8 cellular contexts compared by ENCODE assay signal in the genomic region with DNA sequence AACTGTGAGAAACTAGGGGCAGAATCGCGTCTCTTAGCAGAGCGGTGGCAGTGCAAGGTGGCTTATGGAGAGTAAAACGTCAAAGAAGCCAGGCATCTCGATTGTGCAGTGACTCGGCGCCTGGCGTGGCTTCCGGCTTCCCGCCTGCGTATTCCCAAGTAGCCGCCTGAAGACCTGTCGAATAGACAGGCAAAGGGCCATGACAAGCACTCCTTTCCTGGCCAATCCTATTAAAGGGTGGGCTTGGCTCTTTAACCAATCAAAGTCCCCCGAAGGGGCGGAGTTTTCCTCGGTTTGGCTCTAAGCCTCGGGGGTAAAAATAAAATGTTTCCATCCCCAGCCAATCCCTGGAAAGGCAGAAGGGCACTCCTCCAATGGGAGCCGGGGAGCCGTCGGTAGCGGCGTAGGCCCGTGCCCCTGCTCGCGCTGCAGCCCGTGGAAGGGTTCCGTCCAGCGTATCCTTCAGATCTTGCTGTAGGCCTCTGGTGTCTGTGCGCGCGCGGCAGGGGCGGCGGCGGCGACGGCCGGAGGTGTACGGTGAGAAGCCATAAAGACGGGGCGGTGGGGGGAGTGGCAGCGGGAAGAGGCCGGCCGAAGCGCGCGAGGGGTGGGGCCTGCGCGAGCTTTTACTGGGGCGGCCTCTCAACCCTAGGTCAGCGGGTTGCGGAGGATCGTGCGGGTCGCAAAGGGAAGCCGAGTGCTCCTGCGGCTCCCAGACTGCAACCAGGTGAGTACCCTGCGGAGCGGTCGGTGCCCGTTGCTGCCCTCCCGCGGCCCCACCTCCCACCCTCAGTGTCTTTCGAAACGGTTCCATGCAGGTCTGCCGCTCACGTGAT.
DNase-seq lines count a peak whose midpoint lies in the region; FAIRE-seq and TF ChIP-seq lines count a peak whose summit lies in the region.

A gene with protein sequence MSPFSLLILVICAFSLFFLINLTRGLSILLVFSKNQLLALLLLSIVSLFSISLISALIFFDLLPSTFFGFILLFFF (plus strand): TSS at position 395 of the 836 bp plus-strand sequence. CDS start 30,131 bp downstream, outside the sequence.

- peaks cover 18% of the 10 kb centered on the region for H3K79me2 ChIP-seq in Loucy (ENCODE audit: insufficient read depth, low read length)

- no peaks in the 10 kb centered on the region for H3K9me3 Mint-ChIP-seq in nephron

- peaks cover 13% of the 10 kb centered on the region for H3K4me1 ChIP-seq in Loucy (ENCODE audit: insufficient read depth, low read length, poor library complexity, severe bottlenecking)
- H3K4me1 ChIP-seq in stomach smooth muscle (ENCODE audit: control insufficient read depth, insufficient read depth, low read length), result peaks cover 11% of the 10 kb centered on the region

- H4K20me1 ChIP-seq in Loucy (ENCODE audit: insufficient read depth, low read length, poor library complexity, severe bottlenecking), result peaks cover 3% of the 10 kb centered on the region

- H3K27me3 ChIP-seq in Loucy (ENCODE audit: insufficient read depth, low read length, poor library complexity, severe bottlenecking) (no peaks in the 10 kb centered on the region), stomach smooth muscle (ENCODE audit: control insufficient read depth in 1 of 2, insufficient read depth in 2 of 2, low read length in 2 of 2) (no peaks in the 10 kb centered on the region)

- peak; percentile 35; the same call in 1 of the 2 replicates for TF ChIP-seq POLR2A in H54 (IDR thresholded peaks at IDR 0.05; ENCODE audit: low read depth, low read length)

- FAIRE-seq in H54 (lab: Jason Lieb, UNC), result no peak

- H3K9me3 ChIP-seq in Loucy (ENCODE audit: insufficient read depth, low read depth, low read length) (no peaks in the 10 kb centered on the region), stomach smooth muscle (ENCODE audit: control insufficient read depth in 2 of 2, low read length in 2 of 2) (no peaks in the 10 kb centered on the region)

- H3K27me3 Mint-ChIP-seq in nephron (ENCODE audit: low read depth), result no peaks in the 10 kb centered on the region

- H2AFZ ChIP-seq in Loucy (ENCODE audit: low read length), result peak within 1 kb of the TSS; percentile 97

- peaks cover 18% of the 10 kb centered on the region for H3K4me1 Mint-ChIP-seq in nephron

- H3K4me3 ChIP-seq in Loucy (ENCODE audit: low read length, poor library complexity, severe bottlenecking) (peak within 1 kb of the TSS; percentile 96), stomach smooth muscle (ENCODE audit: low read length in 2 of 2) (peak within 1 kb of the TSS; percentile 78 to 85)

- H3K27ac ChIP-seq in stomach smooth muscle (ENCODE audit: low read length), result peak within 1 kb of the TSS; percentile 88

- H3K27ac Mint-ChIP-seq in nephron, result peak within 1 kb of the TSS; percentile 78 to 88 (median 87)

- no peaks in the 10 kb centered on the region for H3K36me3 ChIP-seq in Loucy (ENCODE audit: insufficient read depth, low read length)
- no peaks in the 10 kb centered on the region for H3K36me3 ChIP-seq in stomach smooth muscle (ENCODE audit: control insufficient read depth in 2 of 2, insufficient read depth in 2 of 2, low read length in 2 of 2)

- no peak for TF ChIP-seq CTCF in Loucy (conservative IDR thresholded peaks at IDR 0.05; ENCODE audit: low read length)
- TF ChIP-seq CTCF in nephron (IDR thresholded peaks at IDR 0.05; ENCODE audit: unreplicated experiment in 3 of 3), result no peak

- peak within 1 kb of the TSS; percentile 98 for H3K4me2 ChIP-seq in Loucy (ENCODE audit: low read depth, low read length, poor library complexity, severe bottlenecking)

- H3K9ac ChIP-seq in Loucy (ENCODE audit: low read depth, low read length, poor library complexity, severe bottlenecking), result peak within 1 kb of the TSS; percentile 84
- H3K9ac ChIP-seq in stomach smooth muscle (ENCODE audit: low read length in 2 of 2), result peak within 1 kb of the TSS; percentile 78 to 82

- peaks cover 4% of the 10 kb centered on the region for H3K36me3 Mint-ChIP-seq in nephron (ENCODE audit: low read depth)

- no peaks in the 10 kb centered on the region for H3K9me2 ChIP-seq in Loucy (replicated peaks; ENCODE audit: low read depth, low read length)

- H3F3A ChIP-seq in Loucy (ENCODE audit: low read depth), result no peaks in the 10 kb centered on the region; the same call in 1 of the 2 replicates

- H3K4me3 Mint-ChIP-seq in nephron, result peak within 1 kb of the TSS; percentile 85 to 94 (median 91)

- DNase-seq in ELF-1 (ENCODE audit: low read depth, low spot score) (peak; percentile 99), H54 (ENCODE audit: insufficient read length, low spot score) (peak; percentile 33), SHP77 (lab: John Stamatoyannopoulos, UW) (peak; percentile 100), activated gamma-delta T cell (lab: John Stamatoyannopoulos, UW) (peak; percentile 63), fibroblast of the conjunctiva (ENCODE audit: low read depth) (peak; percentile 88)

Comparison
In these comparisons a context has a peak if more than half of its experiments do, and no peak if none do; other contexts are left out.
1. Peak in every context shown above with its lines: DNase-seq, H3K4me3 ChIP-seq and H3K27ac ChIP-seq.
2. DNase-seq: peak in every context shown above with its lines; median percentile 100 in SHP77; 99 in ELF-1; 88 in fibroblast of the conjunctiva; 63 in activated gamma-delta T cell; 33 in H54.